17 cellular contexts compared by ENCODE assay signal in the genomic region with DNA sequence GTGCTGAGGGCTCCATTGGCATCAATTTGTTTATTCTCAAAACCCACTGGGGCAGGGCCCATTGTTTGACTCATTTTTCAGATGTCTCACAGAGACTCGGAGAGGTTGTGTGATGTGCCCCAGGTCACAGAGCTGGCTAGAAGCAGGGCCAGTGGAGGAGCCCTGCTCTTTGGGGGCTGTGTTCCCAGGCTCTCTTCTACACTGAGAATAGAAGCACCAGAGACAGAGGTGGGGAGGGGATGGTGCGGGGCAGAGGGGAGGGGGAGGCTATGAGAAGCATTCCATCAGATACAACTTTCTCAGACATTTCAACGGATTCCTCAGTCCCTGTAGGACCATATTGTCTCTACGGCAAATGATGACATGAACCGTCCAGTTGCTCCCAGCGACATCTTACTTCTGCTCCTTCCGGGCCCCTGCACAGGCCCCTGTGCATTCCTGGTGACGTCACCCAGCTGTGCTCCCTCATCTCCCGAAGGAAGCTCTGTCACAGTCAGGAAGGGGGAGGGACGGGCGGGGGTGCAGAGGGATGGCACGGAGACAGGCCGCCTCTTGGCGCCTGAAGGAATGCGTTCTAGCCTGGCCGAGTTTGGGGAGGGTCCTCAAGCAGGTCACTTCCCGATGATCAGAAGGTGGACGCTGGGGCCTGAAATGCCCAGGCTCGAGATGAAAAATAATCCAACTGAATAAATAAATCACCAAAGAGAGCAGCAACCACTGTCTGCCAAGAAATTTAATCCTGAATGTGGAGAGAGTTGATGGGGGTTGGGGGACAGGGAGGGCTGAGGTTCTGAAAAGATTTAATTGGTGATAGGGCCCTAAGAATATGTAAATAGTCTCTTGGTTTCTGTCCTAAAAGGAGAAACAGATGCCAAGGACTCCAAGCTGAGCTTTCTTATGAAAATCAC.
DNase-seq lines count a peak whose midpoint lies in the region; ATAC-seq, FAIRE-seq and TF ChIP-seq lines count a peak whose summit lies in the region.
"Had no signal": no experiment of that assay in that cellular context is flagged by ENCODE, and none has a peak within 500 bp of the region (broad histone marks: within the 10 kb centered on the region; RNA-seq: fewer than 3 reads in every experiment).

No MANE protein-coding gene starts in this region.

- POLR2A ChIA-PET in H1 (lab: Charles Lee; ENCODE audit: partially characterized antibody) = interaction anchor here (1.0 kb wide), 1 partner anchor 8 kb away, joined by 4 read pairs; no protein-coding TSS in a partner anchor

- no peaks in the 10 kb centered on the region for H3K79me1 ChIP-seq in H1 (ENCODE audit: low read depth, low read length)

- H2AK5ac ChIP-seq in H1 (ENCODE audit: low read depth, low read length) = no peak overlapping the region

- no peak overlapping the region for H3K4ac ChIP-seq in H1 (replicated peaks; ENCODE audit: insufficient read length, low read depth, low read length)

- H3K27ac ChIP-seq in H1 (ENCODE audit: low read depth, low read length) (no peak overlapping the region), psoas muscle (no peak overlapping the region)
- H3K27ac ChIP-seq: lower lobe of right lung, neutrophil had no signal

- peak overlapping the region; percentile 71; the same call in 1 of the 2 replicates for H2AFZ ChIP-seq in H1 (ENCODE audit: low read length)

- H3K9me3 ChIP-seq in H1 (ENCODE audit: insufficient read depth in 2 of 2, low read depth in 1 of 2, low read length in 1 of 2) (no peaks in the 10 kb centered on the region), psoas muscle (no peaks in the 10 kb centered on the region)
- H3K9me3 ChIP-seq: lower lobe of right lung, neutrophil had no signal

- no peak overlapping the region for H2BK20ac ChIP-seq in H1 (ENCODE audit: low read length)

- no peak overlapping the region for H4K91ac ChIP-seq in H1 (replicated peaks; ENCODE audit: insufficient read length, low read length)

- no peak overlapping the region for H2BK12ac ChIP-seq in H1 (ENCODE audit: low read depth, low read length)

- peak overlapping the region; percentile 14; the same call in 1 of the 2 replicates for H3K18ac ChIP-seq in H1 (ENCODE audit: extremely low read depth, low read length)

- H3K4me3 ChIP-seq in H1 (ENCODE audit: extremely low read depth in 1 of 4, insufficient read depth in 2 of 4, low read depth in 3 of 4, low read length in 4 of 4) (peak overlapping the region in 2 of 4 experiments; percentile 2 to 48; a peak in 3 of 8 replicates), psoas muscle (no peak overlapping the region)
- H3K4me3 ChIP-seq: lower lobe of right lung had no signal

- FAIRE-seq in H1 (lab: Jason Lieb, UNC) (no peak), urothelium cell line (lab: Jason Lieb, UNC) (peak; percentile 20)
- FAIRE-seq: GM12891 had no signal

- TF ChIP-seq POLR2A in H1 (IDR thresholded peaks at IDR 0.05; ENCODE audit: control extremely low read depth in 1 of 2, low read depth in 2 of 2, low read length in 2 of 2) = no peak

- H3K27me3 ChIP-seq in H1 (replicated peaks in 1 of 4; ENCODE audit: control insufficient read depth in 3 of 4, extremely low read depth in 1 of 4, insufficient read depth in 3 of 4, low read length in 3 of 4) = no peaks in the 10 kb centered on the region; a peak in 1 of 7 replicates
- H3K27me3 ChIP-seq in psoas muscle (ENCODE audit: insufficient read depth in 3 of 3, low read length in 2 of 3) = peaks cover 0 to 5% (median 0%) of the 10 kb centered on the region in 3 donors
- H3K27me3 ChIP-seq: neutrophil had no signal

- no peak overlapping the region for H2BK15ac ChIP-seq in H1 (ENCODE audit: low read length)

- intact Hi-C loops in psoas muscle (cut with DNase I) = no loop called here

- peak overlapping the region; percentile 37 to 62 for H3K4me2 ChIP-seq in H1 (ENCODE audit: insufficient read depth in 1 of 2, low read depth in 2 of 2, low read length in 2 of 2)

- H3K79me2 ChIP-seq in H1 (ENCODE audit: control insufficient read depth in 1 of 2, insufficient read depth in 2 of 2, low read length in 2 of 2) = no peaks in the 10 kb centered on the region

- peaks cover 0 to 12% (median 4%) of the 10 kb centered on the region in 4 experiments; a peak in 2 of 7 replicates for H3K4me1 ChIP-seq in H1 (replicated peaks in 1 of 4; ENCODE audit: control insufficient read depth in 3 of 4, insufficient read depth in 4 of 4, low read length in 3 of 4)
- H3K4me1 ChIP-seq in psoas muscle = peaks cover 6% of the 10 kb centered on the region
- H3K4me1 ChIP-seq: lower lobe of right lung had no signal

- no peak for TF ChIP-seq EP300 in H1 (IDR thresholded peaks at IDR 0.05; ENCODE audit: borderline replicate concordance in 1 of 2, low read depth in 2 of 2, low read length in 2 of 2)

- no peak overlapping the region for H2BK5ac ChIP-seq in H1 (ENCODE audit: low read depth, low read length)

- no peaks in the 10 kb centered on the region for H3K36me3 ChIP-seq in H1 (ENCODE audit: control insufficient read depth in 2 of 4, insufficient read depth in 4 of 4, low read length in 3 of 4)
- no peaks in the 10 kb centered on the region for H3K36me3 ChIP-seq in psoas muscle (ENCODE audit: insufficient read depth in 1 of 2, low read depth in 1 of 2)
- H3K36me3 ChIP-seq: lower lobe of right lung, neutrophil had no signal

- H3K14ac ChIP-seq in H1 (ENCODE audit: insufficient read length) = no peak overlapping the region

- H3K56ac ChIP-seq in H1 (replicated peaks; ENCODE audit: insufficient read length, low read depth, low read length) = no peak overlapping the region

- no peaks in the 10 kb centered on the region for H3K23me2 ChIP-seq in H1 (ENCODE audit: low read depth, low read length)

- no peak for TF ChIP-seq RAD21 in H1 (IDR thresholded peaks at IDR 0.05 in 1 of 2, conservative IDR thresholded peaks at IDR 0.05 in 1 of 2; ENCODE audit: low read depth in 2 of 2, low read length in 2 of 2)

- ATAC-seq in GM19455 (IDR thresholded peaks at IDR 0.05; ENCODE audit: unreplicated experiment) = no peak
- no peak for ATAC-seq in psoas muscle
- ATAC-seq: activated naive CD8-positive, alpha-beta T cell treated with anti-CD3 and anti-CD28 coated beads, Interleukin-2, amount 50 U/mL, for 24 hours; activated T-cell treated with anti-CD3 and anti-CD28 coated beads, Interleukin-2, amount 50 U/mL, for 72 hours had no signal

- H4K8ac ChIP-seq in H1 (ENCODE audit: extremely low read depth, insufficient read depth, low read length) = no peak overlapping the region

- no peak overlapping the region for H2BK120ac ChIP-seq in H1 (replicated peaks; ENCODE audit: low read depth, low read length)

- H4K5ac ChIP-seq in H1 (ENCODE audit: insufficient read length, low read depth, low read length) = no peak overlapping the region

- no peak overlapping the region for H3K23ac ChIP-seq in H1 (ENCODE audit: insufficient read length)

- TF ChIP-seq CTCF in H1 (IDR thresholded peaks at IDR 0.05; ENCODE audit: control extremely low read depth in 1 of 3, insufficient read depth in 1 of 3, low read depth in 1 of 3, low read length in 3 of 3) (no peak), psoas muscle (IDR thresholded peaks at IDR 0.05) (no peak)

- no peaks in the 10 kb centered on the region for H4K20me1 ChIP-seq in H1 (replicated peaks in 1 of 2; ENCODE audit: control insufficient read depth in 1 of 2, insufficient read depth in 2 of 2, low read length in 2 of 2)

- CTCF ChIA-PET in H1 (lab: Charles Lee; ENCODE audit: partially characterized antibody) = interaction anchor here (1.0 to 4.7 kb wide), 6 partner anchors 9 to 193 kb away, joined by 3 to 32 read pairs (median 4); no protein-coding TSS in a partner anchor

- 30% methylated on average over 13 of the region's 19 CpGs; no CpG with 5 or more reads in 1 of the 2 experiments for WGBS in H1 (ENCODE audit: extremely low coverage in 1 of 2, insufficient coverage in 1 of 2, insufficient read length in 1 of 2, insufficient replicate concordance in 2 of 2, low coverage in 1 of 2, low lambda C conversion rate in 2 of 2, missing lambda C conversion rate in 1 of 2), 2 experiments
- WGBS in psoas muscle, 3 donors = 29 to 36% (median 29%) methylated on average over 19 of the region's 19 CpGs

- H3K9ac ChIP-seq in H1 (replicated peaks in 1 of 4; ENCODE audit: extremely low read depth in 1 of 4, low read depth in 3 of 4, low read length in 3 of 4) = no peak overlapping the region

- peak; percentile 86 for DNase-seq in LHCN-M2 (ENCODE audit: low read depth)
- DNase-seq in H1 (ENCODE audit: low read depth in 1 of 2, low spot score in 2 of 2) = no peak
- peak; percentile 72 for DNase-seq in kidney tubule cell (ENCODE audit: low spot score)
- peak; percentile 87 for DNase-seq in urothelium cell line (ENCODE audit: low spot score)
- DNase-seq in superior temporal gyrus (ENCODE audit: extremely low spot score) = no peak
- DNase-seq in psoas muscle = no peak
- DNase-seq: activated CD4-positive, alpha-beta T cell treated with anti-CD3 and anti-CD28 coated beads, Interleukin-2, amount 10 ng/mL, durations not matched to agents 24 days and 14 days; activated naive CD8-positive, alpha-beta T cell treated with anti-CD3 and anti-CD28 coated beads, Interleukin-2, amount 50 U/mL, for 24 hours; activated T-cell treated with anti-CD3 and anti-CD28 coated beads, Interleukin-2, amount 50 U/mL, for 72 hours; CD4-positive, CD25-positive, alpha-beta regulatory T cell; erythroblast; KG1; lower lobe of right lung; NCI-H1417 had no signal

TF ChIP-seq in H1, 55 proteins besides CTCF, POLR2A, EP300 and RAD21 (continues in another document):
- TF ChIP-seq BACH1 (IDR thresholded peaks at IDR 0.05; ENCODE audit: low read length) = no peak
- TF ChIP-seq JUND (IDR thresholded peaks at IDR 0.05; ENCODE audit: low read length) = peak; percentile 79; the same call in 1 of the 2 replicates

Comparison
In these comparisons a context has a peak if more than half of its experiments do, and no peak if none do; other contexts are left out.
1. DNase-seq: peak in LHCN-M2 (single experiment), kidney tubule cell (single experiment) and urothelium cell line (single experiment); none in H1 (0 of 2), superior temporal gyrus (single experiment) and psoas muscle (0 of 2).